ENCODE assay signal across 8 cellular contexts in genomic region chr2:159713691-159714585, GRCh38.
DNase-seq lines count a peak whose midpoint lies in the region; ATAC-seq and TF ChIP-seq lines count a peak whose summit lies in the region.

No MANE protein-coding gene starts in this region.

- peak; percentile 28 for TF ChIP-seq CTCF in choroid plexus epithelial cell (conservative IDR thresholded peaks at IDR 0.05; ENCODE audit: low read depth, low read length)

- peak; percentile 35 for DNase-seq in SIG-M5 treated with dmso at 0.1 percent for 504 hours (lab: John Stamatoyannopoulos, UW; ENCODE audit: unreplicated experiment)
- no peak for DNase-seq in SIG-M5 (lab: John Stamatoyannopoulos, UW)
- peak; percentile 66 for DNase-seq in NCI-H226
- peak; percentile 66 for DNase-seq in choroid plexus epithelial cell (ENCODE audit: low read depth)
- no peak for DNase-seq in OCI-M2 (lab: John Stamatoyannopoulos, UW; ENCODE audit: unreplicated experiment)

- ATAC-seq in HG03520 (IDR thresholded peaks at IDR 0.05; ENCODE audit: unreplicated experiment) (no peak), HG03342 (IDR thresholded peaks at IDR 0.05; ENCODE audit: unreplicated experiment) (no peak)

- H3K36me3 ChIP-seq in muscle layer of duodenum (ENCODE audit: control insufficient read depth in 1 of 2, insufficient read depth in 2 of 2, low read length in 2 of 2), result peaks cover 6 to 16% of the 10 kb centered on the region in 2 donors

- peaks cover 16 to 44% of the 10 kb centered on the region in 2 donors for H3K4me1 ChIP-seq in muscle layer of duodenum (ENCODE audit: control insufficient read depth in 1 of 2, insufficient read depth in 2 of 2, low read length in 2 of 2)

- peak overlapping the region; percentile 97 for H3K27ac ChIP-seq in muscle layer of duodenum (ENCODE audit: low read length)

- H3K9me3 ChIP-seq in muscle layer of duodenum (ENCODE audit: control insufficient read depth in 1 of 2, low read length in 2 of 2), result no peaks in the 10 kb centered on the region

- no peaks in the 10 kb centered on the region for H3K27me3 ChIP-seq in muscle layer of duodenum (ENCODE audit: low read depth, low read length)

- peak overlapping the region; percentile 97 for H3K4me3 ChIP-seq in choroid plexus epithelial cell (ENCODE audit: low read depth, low read length)
- peak overlapping the region; percentile 73 to 88 for H3K4me3 ChIP-seq in muscle layer of duodenum (ENCODE audit: low read depth in 1 of 2, low read length in 2 of 2)

Comparison
In these comparisons a context has a peak if more than half of its experiments do, and no peak if none do; other contexts are left out.
1. DNase-seq: peak in SIG-M5 treated with dmso at 0.1 percent for 504 hours (single experiment), NCI-H226 (single experiment) and choroid plexus epithelial cell (single experiment); none in SIG-M5 (single experiment) and OCI-M2 (single experiment).